2 cellular contexts compared by ENCODE assay signal in the genomic region with DNA sequence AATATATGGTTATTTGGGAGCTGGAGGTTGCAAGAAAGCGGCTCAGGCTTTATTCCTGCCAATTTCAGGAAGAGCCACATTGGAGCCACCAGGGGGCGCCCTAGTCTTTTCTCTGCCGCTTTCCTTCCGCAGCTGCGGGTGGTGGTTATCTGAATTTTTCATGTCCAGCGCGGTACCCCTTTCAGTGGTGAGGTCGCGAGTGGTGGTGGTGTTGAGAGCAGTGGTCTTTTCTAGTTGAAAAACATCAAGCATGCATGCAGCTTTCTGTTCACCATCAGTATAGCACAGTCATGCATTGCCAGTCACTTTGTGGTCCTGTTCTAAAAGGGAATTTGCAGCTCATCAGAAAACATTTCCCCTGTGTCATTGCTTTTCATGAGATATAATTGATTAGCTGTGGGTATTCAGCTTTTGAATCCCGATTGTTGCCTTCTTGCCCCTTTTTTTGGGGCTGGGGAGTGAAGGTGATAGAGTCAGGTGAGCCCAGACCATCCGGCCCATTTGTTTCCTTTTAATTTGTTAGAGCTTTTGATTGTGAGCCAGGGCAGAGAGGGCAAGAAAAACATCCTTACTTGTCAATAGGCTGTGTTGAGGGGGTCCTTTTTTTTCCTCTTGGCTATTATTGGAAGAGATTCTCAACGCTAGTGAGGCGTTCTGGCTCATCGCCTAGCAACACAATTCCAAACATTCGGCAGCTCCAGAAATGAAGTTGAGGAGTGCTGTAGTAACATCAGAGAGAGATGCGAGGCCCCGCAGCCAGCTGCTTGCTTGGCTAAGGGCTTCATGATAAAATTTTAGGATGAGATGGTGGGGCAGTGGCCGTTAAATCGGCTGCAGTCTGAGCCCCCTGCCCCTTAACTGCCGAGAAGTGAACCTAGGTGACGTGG.
TF ChIP-seq lines count a peak whose summit lies in the region.

No MANE protein-coding gene starts in this region.

TF ChIP-seq in GM23338, 12 proteins besides CTCF, POLR2A, EP300 and RAD21 (continued from another document):
- no peak for TF ChIP-seq EZH2 (IDR thresholded peaks at IDR 0.05; ENCODE audit: low read depth, unreplicated experiment)
- TF ChIP-seq, protein P1, sequence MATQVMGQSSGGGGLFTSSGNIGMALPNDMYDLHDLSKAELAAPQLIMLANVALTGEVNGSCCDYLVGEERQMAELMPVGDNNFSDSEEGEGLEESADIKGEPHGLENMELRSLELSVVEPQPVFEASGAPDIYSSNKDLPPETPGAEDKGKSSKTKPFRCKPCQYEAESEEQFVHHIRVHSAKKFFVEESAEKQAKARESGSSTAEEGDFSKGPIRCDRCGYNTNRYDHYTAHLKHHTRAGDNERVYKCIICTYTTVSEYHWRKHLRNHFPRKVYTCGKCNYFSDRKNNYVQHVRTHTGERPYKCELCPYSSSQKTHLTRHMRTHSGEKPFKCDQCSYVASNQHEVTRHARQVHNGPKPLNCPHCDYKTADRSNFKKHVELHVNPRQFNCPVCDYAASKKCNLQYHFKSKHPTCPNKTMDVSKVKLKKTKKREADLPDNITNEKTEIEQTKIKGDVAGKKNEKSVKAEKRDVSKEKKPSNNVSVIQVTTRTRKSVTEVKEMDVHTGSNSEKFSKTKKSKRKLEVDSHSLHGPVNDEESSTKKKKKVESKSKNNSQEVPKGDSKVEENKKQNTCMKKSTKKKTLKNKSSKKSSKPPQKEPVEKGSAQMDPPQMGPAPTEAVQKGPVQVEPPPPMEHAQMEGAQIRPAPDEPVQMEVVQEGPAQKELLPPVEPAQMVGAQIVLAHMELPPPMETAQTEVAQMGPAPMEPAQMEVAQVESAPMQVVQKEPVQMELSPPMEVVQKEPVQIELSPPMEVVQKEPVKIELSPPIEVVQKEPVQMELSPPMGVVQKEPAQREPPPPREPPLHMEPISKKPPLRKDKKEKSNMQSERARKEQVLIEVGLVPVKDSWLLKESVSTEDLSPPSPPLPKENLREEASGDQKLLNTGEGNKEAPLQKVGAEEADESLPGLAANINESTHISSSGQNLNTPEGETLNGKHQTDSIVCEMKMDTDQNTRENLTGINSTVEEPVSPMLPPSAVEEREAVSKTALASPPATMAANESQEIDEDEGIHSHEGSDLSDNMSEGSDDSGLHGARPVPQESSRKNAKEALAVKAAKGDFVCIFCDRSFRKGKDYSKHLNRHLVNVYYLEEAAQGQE (IDR thresholded peaks at IDR 0.05; ENCODE audit: unreplicated experiment), result no peak
- no peak for TF ChIP-seq EZH2phosphoT487 (IDR thresholded peaks at IDR 0.05; ENCODE audit: unreplicated experiment)
- TF ChIP-seq ZNF114 (CRISPR knock-in tag; IDR thresholded peaks at IDR 0.05), result no peak
- TF ChIP-seq ZNF331 (CRISPR knock-in tag; IDR thresholded peaks at IDR 0.05; ENCODE audit: low read depth), result no peak
- no peak for TF ChIP-seq CREB1 (CRISPR knock-in tag; IDR thresholded peaks at IDR 0.05; ENCODE audit: low read depth)
- TF ChIP-seq, protein P2, sequence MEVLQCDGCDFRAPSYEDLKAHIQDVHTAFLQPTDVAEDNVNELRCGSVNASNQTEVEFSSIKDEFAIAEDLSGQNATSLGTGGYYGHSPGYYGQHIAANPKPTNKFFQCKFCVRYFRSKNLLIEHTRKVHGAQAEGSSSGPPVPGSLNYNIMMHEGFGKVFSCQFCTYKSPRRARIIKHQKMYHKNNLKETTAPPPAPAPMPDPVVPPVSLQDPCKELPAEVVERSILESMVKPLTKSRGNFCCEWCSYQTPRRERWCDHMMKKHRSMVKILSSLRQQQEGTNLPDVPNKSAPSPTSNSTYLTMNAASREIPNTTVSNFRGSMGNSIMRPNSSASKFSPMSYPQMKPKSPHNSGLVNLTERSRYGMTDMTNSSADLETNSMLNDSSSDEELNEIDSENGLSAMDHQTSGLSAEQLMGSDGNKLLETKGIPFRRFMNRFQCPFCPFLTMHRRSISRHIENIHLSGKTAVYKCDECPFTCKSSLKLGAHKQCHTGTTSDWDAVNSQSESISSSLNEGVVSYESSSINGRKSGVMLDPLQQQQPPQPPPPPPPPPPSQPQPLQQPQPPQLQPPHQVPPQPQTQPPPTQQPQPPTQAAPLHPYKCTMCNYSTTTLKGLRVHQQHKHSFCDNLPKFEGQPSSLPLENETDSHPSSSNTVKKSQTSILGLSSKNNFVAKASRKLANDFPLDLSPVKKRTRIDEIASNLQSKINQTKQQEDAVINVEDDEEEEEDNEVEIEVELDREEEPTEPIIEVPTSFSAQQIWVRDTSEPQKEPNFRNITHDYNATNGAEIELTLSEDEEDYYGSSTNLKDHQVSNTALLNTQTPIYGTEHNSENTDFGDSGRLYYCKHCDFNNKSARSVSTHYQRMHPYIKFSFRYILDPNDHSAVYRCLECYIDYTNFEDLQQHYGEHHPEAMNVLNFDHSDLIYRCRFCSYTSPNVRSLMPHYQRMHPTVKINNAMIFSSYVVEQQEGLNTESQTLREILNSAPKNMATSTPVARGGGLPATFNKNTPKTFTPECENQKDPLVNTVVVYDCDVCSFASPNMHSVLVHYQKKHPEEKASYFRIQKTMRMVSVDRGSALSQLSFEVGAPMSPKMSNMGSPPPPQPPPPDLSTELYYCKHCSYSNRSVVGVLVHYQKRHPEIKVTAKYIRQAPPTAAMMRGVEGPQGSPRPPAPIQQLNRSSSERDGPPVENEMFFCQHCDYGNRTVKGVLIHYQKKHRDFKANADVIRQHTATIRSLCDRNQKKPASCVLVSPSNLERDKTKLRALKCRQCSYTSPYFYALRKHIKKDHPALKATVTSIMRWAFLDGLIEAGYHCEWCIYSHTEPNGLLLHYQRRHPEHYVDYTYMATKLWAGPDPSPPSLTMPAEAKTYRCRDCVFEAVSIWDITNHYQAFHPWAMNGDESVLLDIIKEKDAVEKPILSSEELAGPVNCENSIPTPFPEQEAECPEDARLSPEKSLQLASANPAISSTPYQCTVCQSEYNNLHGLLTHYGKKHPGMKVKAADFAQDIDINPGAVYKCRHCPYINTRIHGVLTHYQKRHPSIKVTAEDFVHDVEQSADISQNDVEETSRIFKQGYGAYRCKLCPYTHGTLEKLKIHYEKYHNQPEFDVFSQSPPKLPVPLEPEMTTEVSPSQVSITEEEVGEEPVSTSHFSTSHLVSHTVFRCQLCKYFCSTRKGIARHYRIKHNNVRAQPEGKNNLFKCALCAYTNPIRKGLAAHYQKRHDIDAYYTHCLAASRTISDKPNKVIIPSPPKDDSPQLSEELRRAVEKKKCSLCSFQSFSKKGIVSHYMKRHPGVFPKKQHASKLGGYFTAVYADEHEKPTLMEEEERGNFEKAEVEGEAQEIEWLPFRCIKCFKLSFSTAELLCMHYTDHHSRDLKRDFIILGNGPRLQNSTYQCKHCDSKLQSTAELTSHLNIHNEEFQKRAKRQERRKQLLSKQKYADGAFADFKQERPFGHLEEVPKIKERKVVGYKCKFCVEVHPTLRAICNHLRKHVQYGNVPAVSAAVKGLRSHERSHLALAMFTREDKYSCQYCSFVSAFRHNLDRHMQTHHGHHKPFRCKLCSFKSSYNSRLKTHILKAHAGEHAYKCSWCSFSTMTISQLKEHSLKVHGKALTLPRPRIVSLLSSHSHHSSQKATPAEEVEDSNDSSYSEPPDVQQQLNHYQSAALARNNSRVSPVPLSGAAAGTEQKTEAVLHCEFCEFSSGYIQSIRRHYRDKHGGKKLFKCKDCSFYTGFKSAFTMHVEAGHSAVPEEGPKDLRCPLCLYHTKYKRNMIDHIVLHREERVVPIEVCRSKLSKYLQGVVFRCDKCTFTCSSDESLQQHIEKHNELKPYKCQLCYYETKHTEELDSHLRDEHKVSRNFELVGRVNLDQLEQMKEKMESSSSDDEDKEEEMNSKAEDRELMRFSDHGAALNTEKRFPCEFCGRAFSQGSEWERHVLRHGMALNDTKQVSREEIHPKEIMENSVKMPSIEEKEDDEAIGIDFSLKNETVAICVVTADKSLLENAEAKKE (CRISPR knock-in tag; IDR thresholded peaks at IDR 0.05), result no peak
- no peak for TF ChIP-seq STAT1 (IDR thresholded peaks at IDR 0.05; ENCODE audit: unreplicated experiment)
- no peak for TF ChIP-seq NANOG (IDR thresholded peaks at IDR 0.05; ENCODE audit: borderline replicate concordance)

TF ChIP-seq in H1, 55 proteins besides CTCF, POLR2A, EP300 and RAD21 (continued from another document):
- TF ChIP-seq CBX5 (IDR thresholded peaks at IDR 0.05; ENCODE audit: low read depth, low read length), result no peak
- TF ChIP-seq HDAC6 (IDR thresholded peaks at IDR 0.05; ENCODE audit: low read depth, low read length), result no peak
- no peak for TF ChIP-seq SP1 (IDR thresholded peaks at IDR 0.05; ENCODE audit: low read depth, low read length)
- no peak for TF ChIP-seq POU5F1 (IDR thresholded peaks at IDR 0.05; ENCODE audit: low read depth, low read length)
- TF ChIP-seq, protein P3, sequence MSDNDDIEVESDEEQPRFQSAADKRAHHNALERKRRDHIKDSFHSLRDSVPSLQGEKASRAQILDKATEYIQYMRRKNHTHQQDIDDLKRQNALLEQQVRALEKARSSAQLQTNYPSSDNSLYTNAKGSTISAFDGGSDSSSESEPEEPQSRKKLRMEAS (IDR thresholded peaks at IDR 0.05), result no peak
- no peak for TF ChIP-seq KDM4A (IDR thresholded peaks at IDR 0.05; ENCODE audit: low read depth, low read length, severe bottlenecking)
- no peak for TF ChIP-seq TAF7 (optimal IDR thresholded peaks at IDR 0.05; ENCODE audit: borderline replicate concordance, low read depth, low read length)
- no peak for TF ChIP-seq TAF1 (IDR thresholded peaks at IDR 0.05; ENCODE audit: low read depth, low read length)
- TF ChIP-seq FOSL1 (IDR thresholded peaks at IDR 0.05; ENCODE audit: insufficient read depth, low read depth, low read length), result no peak
- TF ChIP-seq SP4 (IDR thresholded peaks at IDR 0.05; ENCODE audit: low read length), result no peak
